Comparison of ENCODE assay signal across 11 cellular contexts in genomic region chr13:32048816-32049215, GRCh38. TPM values are rescaled to one million over a fixed set of nuclear protein-coding genes. Genes with fewer than 3 reads are reported as not detected.
DNase-seq lines count a peak whose midpoint lies in the region; ATAC-seq and TF ChIP-seq lines count a peak whose summit lies in the region.
"Had no signal": no experiment of that assay in that cellular context is flagged by ENCODE, and none has a peak within 500 bp of the region (broad histone marks: within the 10 kb centered on the region; RNA-seq: fewer than 3 reads in every experiment).

No MANE protein-coding gene starts in this region.

- H3K4me1 ChIP-seq in Caco-2: peaks cover 18% of the 10 kb centered on the region

- POLR2A ChIA-PET in Caco-2 (lab: Charles Lee): no interaction called here

- CTCF ChIA-PET in Caco-2 (lab: Charles Lee): no interaction called here

- no peaks in the 10 kb centered on the region for H3K9me3 ChIP-seq in Caco-2
- no peaks in the 10 kb centered on the region for H3K9me3 ChIP-seq in SK-N-MC (ENCODE audit: low read depth, low read length)

- H3K4me1 Mint-ChIP-seq in Caco-2 (ENCODE audit: low read depth, unreplicated experiment): peaks cover 13% of the 10 kb centered on the region
- H3K4me1 Mint-ChIP-seq in HFFc6 (ENCODE audit: low read depth): peaks cover 35% of the 10 kb centered on the region

- no peaks in the 10 kb centered on the region for H3K27me3 ChIP-seq in Caco-2 (replicated peaks; ENCODE audit: control insufficient read depth, insufficient read depth, low read length)

- H3K36me3 ChIP-seq in Caco-2 (ENCODE audit: control insufficient read depth, insufficient read depth, low read length) (no peaks in the 10 kb centered on the region), SK-N-MC (ENCODE audit: insufficient read depth, low read length) (no peaks in the 10 kb centered on the region)

- no peak for TF ChIP-seq CTCF in Caco-2 (IDR thresholded peaks at IDR 0.05; ENCODE audit: insufficient read depth in 1 of 2, low read depth in 1 of 2, low read length in 1 of 2, severe bottlenecking in 1 of 2, unreplicated experiment in 1 of 2)
- TF ChIP-seq CTCF in HFFc6 (IDR thresholded peaks at IDR 0.05): no peak

- in situ Hi-C loops in ACHN (cut with HindIII; ENCODE audit: low pct_ligation_motif_present, low pct_unique_long_range_greater_than_20kb, low sequenced_read_pairs): no loop called here

- peak overlapping the region; percentile 22; the same call in 1 of the 2 replicates for H3K27ac ChIP-seq in SK-N-MC

- no peak for ATAC-seq in HG02623 (IDR thresholded peaks at IDR 0.05; ENCODE audit: unreplicated experiment)
- ATAC-seq: natural killer cell treated with Interleukin-12 subunit alpha and Interleukin-12 subunit beta and Interleukin-15 and Interleukin-18, amount 100 ng/mL, for 72 hours; WTC11 had no signal

- H3K4me3 Mint-ChIP-seq in Caco-2 (ENCODE audit: unreplicated experiment) (no peak overlapping the region), HFFc6 (no peak overlapping the region)
- H3K4me3 Mint-ChIP-seq: activated T-helper 1 cell treated with anti-CD3 and anti-CD28 coated beads, Interleukin-12 subunit alpha, Interleukin-12 subunit beta, Interleukin-2, Interleukin-4 antibody, amounts not matched to agents 30 ng/mL and 10 ng/mL and 1 ng/mL, durations not matched to agents 14 hours and 24 hours and 36 hours; natural killer cell treated with Interleukin-12 subunit alpha and Interleukin-12 subunit beta and Interleukin-15 and Interleukin-18, amount 100 ng/mL, for 72 hours; WTC11 had no signal

- H3K27me3 Mint-ChIP-seq in Caco-2 (ENCODE audit: insufficient read depth, unreplicated experiment) (no peaks in the 10 kb centered on the region), HFFc6 (ENCODE audit: insufficient read depth) (no peaks in the 10 kb centered on the region; the same call in 1 of the 2 replicates)
- H3K27me3 Mint-ChIP-seq: natural killer cell treated with Interleukin-12 subunit alpha and Interleukin-12 subunit beta and Interleukin-15 and Interleukin-18, amount 100 ng/mL, for 72 hours had no signal

- DNase-seq in Caco-2: no peak
- DNase-seq in HFFc6: no peak
- no peak for DNase-seq in SK-N-MC (ENCODE audit: low read depth, low spot score)
- DNase-seq in myocyte (ENCODE audit: low read depth): peak; percentile 18
- DNase-seq in activated CD4-positive, CD25-positive, alpha-beta regulatory T cell treated with anti-CD3 and anti-CD28 coated beads, Interleukin-2, amount 50 U/mL, for 72 hours: no peak
- no peak for DNase-seq in ACHN
- DNase-seq in inferior parietal cortex (ENCODE audit: extremely low spot score): no peak

- H3K4me3 ChIP-seq in Caco-2 (ENCODE audit: low read depth, low read length) (no peak overlapping the region), SK-N-MC (no peak overlapping the region)

- H3K9me3 Mint-ChIP-seq in Caco-2 (ENCODE audit: unreplicated experiment) (no peaks in the 10 kb centered on the region), HFFc6 (no peaks in the 10 kb centered on the region)
- H3K9me3 Mint-ChIP-seq: activated T-helper 1 cell treated with anti-CD3 and anti-CD28 coated beads, Interleukin-12 subunit alpha, Interleukin-12 subunit beta, Interleukin-2, Interleukin-4 antibody, amounts not matched to agents 30 ng/mL and 10 ng/mL and 1 ng/mL, durations not matched to agents 14 hours and 24 hours and 36 hours; natural killer cell treated with Interleukin-12 subunit alpha and Interleukin-12 subunit beta and Interleukin-15 and Interleukin-18, amount 100 ng/mL, for 72 hours; WTC11 had no signal

- BruUV-seq in Caco-2 (replicated peaks; lab: Mats Ljungman, UMichigan): no TSS peak

- H3K9ac ChIP-seq in SK-N-MC (ENCODE audit: insufficient read length): no peak overlapping the region

- peaks cover 10% of the 10 kb centered on the region for H3K36me3 Mint-ChIP-seq in Caco-2 (ENCODE audit: insufficient read depth, unreplicated experiment)
- peaks cover 6% of the 10 kb centered on the region for H3K36me3 Mint-ChIP-seq in HFFc6 (ENCODE audit: low read depth)
- H3K36me3 Mint-ChIP-seq: WTC11 had no signal

- H3K27ac Mint-ChIP-seq in Caco-2 (ENCODE audit: unreplicated experiment): peak overlapping the region; percentile 8
- peak overlapping the region; percentile 43 for H3K27ac Mint-ChIP-seq in HFFc6
- H3K27ac Mint-ChIP-seq: WTC11 had no signal

- intact Hi-C loops in Caco-2 (cut with micrococcal nuclease; ENCODE audit: unreplicated experiment): no loop called here

RNA-seq across cellular contexts. Expression of gene FRY, which starts 17.2 kb away (rescaled TPM):
- total RNA-seq in Caco-2 (2022) (91.3 and 118 TPM in 2 replicates), myocyte (17.8 and 29.8 TPM in 2 replicates)
- 10 to 100 TPM; 12.3 to 19.2 (median 13.8) TPM for total RNA-seq in HFFc6 (2021; fragmentation: NEBNext Ultra II Directional; extraction: Animal tissue kit (Norgen Biotek cat#: 25700))
- polyA plus RNA-seq in myocyte (2012): 49.2 TPM
